In the genomic region with DNA sequence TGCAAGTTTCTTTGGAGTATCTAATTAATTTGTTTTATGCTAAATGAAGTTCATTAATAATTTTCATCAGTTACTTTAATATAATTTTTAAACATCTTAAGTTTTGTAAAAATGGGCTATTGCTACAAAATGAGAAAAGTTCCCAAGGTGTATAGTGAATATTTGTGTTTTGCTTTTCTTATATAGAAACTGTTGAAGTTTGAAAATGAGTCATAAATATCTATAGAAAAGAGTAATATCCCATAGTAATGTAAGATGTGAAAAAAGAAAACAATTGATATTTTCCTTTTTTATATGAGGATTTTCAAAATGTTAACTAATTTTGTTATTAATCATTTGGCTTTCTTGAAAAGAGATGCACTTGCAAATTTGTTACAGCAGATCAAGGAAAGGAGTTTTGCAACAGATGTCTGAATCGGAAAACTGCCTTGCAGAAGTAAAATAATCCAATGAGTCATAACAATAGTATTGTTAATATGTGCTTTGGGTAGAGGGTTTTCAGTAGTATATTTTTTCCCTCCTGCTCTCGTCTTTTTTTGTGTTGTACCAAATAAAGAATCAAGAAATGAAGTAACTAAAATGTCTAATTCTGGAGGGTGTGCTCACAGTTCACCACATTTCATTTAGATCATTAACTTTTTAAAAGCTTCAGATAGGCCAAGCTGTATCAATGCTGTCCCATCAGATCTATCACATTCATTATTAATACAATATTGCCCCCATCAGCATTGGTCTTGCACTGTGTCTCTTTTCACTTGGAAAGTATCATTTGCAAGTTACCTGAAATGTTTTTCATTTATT, we compare ENCODE assay signal across 8 cellular contexts. TPM values are rescaled to one million over a fixed set of nuclear protein-coding genes. Genes with fewer than 3 reads are reported as not detected.
DNase-seq lines count a peak whose midpoint lies in the region; ATAC-seq and TF ChIP-seq lines count a peak whose summit lies in the region.

No MANE protein-coding gene starts in this region.

- H3K4me3 ChIP-seq in body of pancreas, result no peak overlapping the region

- H3K36me3 ChIP-seq in body of pancreas (replicated peaks in 1 of 2; ENCODE audit: insufficient read depth in 1 of 2, low read depth in 2 of 2), result no peaks in the 10 kb centered on the region

- TF ChIP-seq CTCF in C4-2B (conservative IDR thresholded peaks at IDR 0.05), result peak; percentile 35
- TF ChIP-seq CTCF in body of pancreas (IDR thresholded peaks at IDR 0.05), result peak in 5 of 7 experiments; percentile 14 to 44 (median 37)

- no peak for TF ChIP-seq POLR2A in body of pancreas (IDR thresholded peaks at IDR 0.05)

- ATAC-seq in GM19452 (IDR thresholded peaks at IDR 0.05; ENCODE audit: unreplicated experiment) (peak; percentile 82), HG03097 (IDR thresholded peaks at IDR 0.05; ENCODE audit: low FRiP score, unreplicated experiment) (peak; percentile 80), body of pancreas (no peak)

- H3K9me3 ChIP-seq in body of pancreas, result no peaks in the 10 kb centered on the region

- H3K4me1 ChIP-seq in body of pancreas, result no peaks in the 10 kb centered on the region

- DNase-seq in body of pancreas (no peak), cortex of kidney (lab: John Stamatoyannopoulos, UW) (no peak), RKO (ENCODE audit: low spot score) (no peak)
- DNase-seq in stimulated activated naive CD4-positive, alpha-beta T cell (lab: John Stamatoyannopoulos, UW), result no peak
- no peak for DNase-seq in activated CD4-positive, alpha-beta T cell treated with anti-CD3 and anti-CD28 coated beads, Interleukin-2, amount 50 U/mL, for 48 hours

- no peaks in the 10 kb centered on the region for H3K27me3 ChIP-seq in body of pancreas

- intact Hi-C loops in body of pancreas (cut with DNase I), result no loop called here

- WGBS in body of pancreas, 2 donors, result 52 to 58% methylated on average over 2 of the region's 2 CpGs

- no peak overlapping the region for H3K27ac ChIP-seq in C4-2B
- H3K27ac ChIP-seq in body of pancreas, result no peak overlapping the region

RNA-seq across cellular contexts. Expression of gene DUSP19, which starts 15.5 kb away (rescaled TPM):
- total RNA-seq in body of pancreas, result 1 to 10 TPM; 1.6 to 2.0 TPM

RNA-seq across cellular contexts. Expression of gene NUP35, which starts 30.2 kb away (rescaled TPM):
- 1 to 10 TPM; 4.0 to 6.2 TPM for total RNA-seq in body of pancreas

RNA-seq across cellular contexts. Expression of gene NCKAP1, which starts 55.8 kb away (rescaled TPM):
- 10 to 100 TPM; 19.8 to 59.9 TPM for total RNA-seq in body of pancreas
